Comparison of ENCODE assay signal across 1 cellular context in the genomic region with DNA sequence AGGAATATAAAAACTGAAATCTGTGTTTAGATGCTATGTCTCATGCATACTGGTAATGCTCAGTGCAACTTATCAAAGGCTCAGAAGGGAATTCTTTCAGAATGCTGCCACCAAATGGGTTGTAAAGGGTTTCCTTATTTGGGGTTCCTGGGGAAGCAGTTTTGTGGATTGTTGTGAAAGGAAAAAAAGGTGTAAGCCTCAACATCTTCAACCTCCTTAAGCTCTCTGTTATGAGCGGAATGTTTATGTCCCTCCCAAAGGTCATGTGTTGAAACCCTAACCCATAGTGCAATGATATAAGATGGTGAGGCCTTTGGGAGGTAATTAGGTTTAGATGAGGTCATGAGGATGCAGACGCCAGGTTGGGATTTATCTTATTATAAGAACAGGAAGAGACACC.
TF ChIP-seq lines count a peak whose summit lies in the region.

No MANE protein-coding gene starts in this region.

TF ChIP-seq in WTC11, 78 proteins besides CTCF, POLR2A, EP300 and RAD21 (continued from another document):
- TF ChIP-seq, protein P1, sequence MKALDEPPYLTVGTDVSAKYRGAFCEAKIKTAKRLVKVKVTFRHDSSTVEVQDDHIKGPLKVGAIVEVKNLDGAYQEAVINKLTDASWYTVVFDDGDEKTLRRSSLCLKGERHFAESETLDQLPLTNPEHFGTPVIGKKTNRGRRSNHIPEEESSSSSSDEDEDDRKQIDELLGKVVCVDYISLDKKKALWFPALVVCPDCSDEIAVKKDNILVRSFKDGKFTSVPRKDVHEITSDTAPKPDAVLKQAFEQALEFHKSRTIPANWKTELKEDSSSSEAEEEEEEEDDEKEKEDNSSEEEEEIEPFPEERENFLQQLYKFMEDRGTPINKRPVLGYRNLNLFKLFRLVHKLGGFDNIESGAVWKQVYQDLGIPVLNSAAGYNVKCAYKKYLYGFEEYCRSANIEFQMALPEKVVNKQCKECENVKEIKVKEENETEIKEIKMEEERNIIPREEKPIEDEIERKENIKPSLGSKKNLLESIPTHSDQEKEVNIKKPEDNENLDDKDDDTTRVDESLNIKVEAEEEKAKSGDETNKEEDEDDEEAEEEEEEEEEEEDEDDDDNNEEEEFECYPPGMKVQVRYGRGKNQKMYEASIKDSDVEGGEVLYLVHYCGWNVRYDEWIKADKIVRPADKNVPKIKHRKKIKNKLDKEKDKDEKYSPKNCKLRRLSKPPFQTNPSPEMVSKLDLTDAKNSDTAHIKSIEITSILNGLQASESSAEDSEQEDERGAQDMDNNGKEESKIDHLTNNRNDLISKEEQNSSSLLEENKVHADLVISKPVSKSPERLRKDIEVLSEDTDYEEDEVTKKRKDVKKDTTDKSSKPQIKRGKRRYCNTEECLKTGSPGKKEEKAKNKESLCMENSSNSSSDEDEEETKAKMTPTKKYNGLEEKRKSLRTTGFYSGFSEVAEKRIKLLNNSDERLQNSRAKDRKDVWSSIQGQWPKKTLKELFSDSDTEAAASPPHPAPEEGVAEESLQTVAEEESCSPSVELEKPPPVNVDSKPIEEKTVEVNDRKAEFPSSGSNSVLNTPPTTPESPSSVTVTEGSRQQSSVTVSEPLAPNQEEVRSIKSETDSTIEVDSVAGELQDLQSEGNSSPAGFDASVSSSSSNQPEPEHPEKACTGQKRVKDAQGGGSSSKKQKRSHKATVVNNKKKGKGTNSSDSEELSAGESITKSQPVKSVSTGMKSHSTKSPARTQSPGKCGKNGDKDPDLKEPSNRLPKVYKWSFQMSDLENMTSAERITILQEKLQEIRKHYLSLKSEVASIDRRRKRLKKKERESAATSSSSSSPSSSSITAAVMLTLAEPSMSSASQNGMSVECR (CRISPR knock-in tag; IDR thresholded peaks at IDR 0.05; ENCODE audit: borderline replicate concordance) = no peak
- TF ChIP-seq MLX (CRISPR knock-in tag; IDR thresholded peaks at IDR 0.05) (no peak), HMGXB4 (CRISPR knock-in tag; IDR thresholded peaks at IDR 0.05) (no peak), SP1 (CRISPR knock-in tag; conservative IDR thresholded peaks at IDR 0.05) (no peak), MXD4 (CRISPR knock-in tag; IDR thresholded peaks at IDR 0.05; ENCODE audit: borderline replicate concordance) (no peak), RORB (CRISPR knock-in tag; IDR thresholded peaks at IDR 0.05) (no peak), USF1 (CRISPR knock-in tag; IDR thresholded peaks at IDR 0.05) (no peak), TEAD1 (CRISPR knock-in tag; IDR thresholded peaks at IDR 0.05) (no peak), NR3C1 (CRISPR knock-in tag; conservative IDR thresholded peaks at IDR 0.05; ENCODE audit: low read depth) (no peak), ETV6 (CRISPR knock-in tag; IDR thresholded peaks at IDR 0.05) (no peak)
- TF ChIP-seq, protein P2, sequence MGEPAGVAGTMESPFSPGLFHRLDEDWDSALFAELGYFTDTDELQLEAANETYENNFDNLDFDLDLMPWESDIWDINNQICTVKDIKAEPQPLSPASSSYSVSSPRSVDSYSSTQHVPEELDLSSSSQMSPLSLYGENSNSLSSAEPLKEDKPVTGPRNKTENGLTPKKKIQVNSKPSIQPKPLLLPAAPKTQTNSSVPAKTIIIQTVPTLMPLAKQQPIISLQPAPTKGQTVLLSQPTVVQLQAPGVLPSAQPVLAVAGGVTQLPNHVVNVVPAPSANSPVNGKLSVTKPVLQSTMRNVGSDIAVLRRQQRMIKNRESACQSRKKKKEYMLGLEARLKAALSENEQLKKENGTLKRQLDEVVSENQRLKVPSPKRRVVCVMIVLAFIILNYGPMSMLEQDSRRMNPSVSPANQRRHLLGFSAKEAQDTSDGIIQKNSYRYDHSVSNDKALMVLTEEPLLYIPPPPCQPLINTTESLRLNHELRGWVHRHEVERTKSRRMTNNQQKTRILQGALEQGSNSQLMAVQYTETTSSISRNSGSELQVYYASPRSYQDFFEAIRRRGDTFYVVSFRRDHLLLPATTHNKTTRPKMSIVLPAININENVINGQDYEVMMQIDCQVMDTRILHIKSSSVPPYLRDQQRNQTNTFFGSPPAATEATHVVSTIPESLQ (CRISPR knock-in tag; IDR thresholded peaks at IDR 0.05) = no peak
- TF ChIP-seq, protein P3, sequence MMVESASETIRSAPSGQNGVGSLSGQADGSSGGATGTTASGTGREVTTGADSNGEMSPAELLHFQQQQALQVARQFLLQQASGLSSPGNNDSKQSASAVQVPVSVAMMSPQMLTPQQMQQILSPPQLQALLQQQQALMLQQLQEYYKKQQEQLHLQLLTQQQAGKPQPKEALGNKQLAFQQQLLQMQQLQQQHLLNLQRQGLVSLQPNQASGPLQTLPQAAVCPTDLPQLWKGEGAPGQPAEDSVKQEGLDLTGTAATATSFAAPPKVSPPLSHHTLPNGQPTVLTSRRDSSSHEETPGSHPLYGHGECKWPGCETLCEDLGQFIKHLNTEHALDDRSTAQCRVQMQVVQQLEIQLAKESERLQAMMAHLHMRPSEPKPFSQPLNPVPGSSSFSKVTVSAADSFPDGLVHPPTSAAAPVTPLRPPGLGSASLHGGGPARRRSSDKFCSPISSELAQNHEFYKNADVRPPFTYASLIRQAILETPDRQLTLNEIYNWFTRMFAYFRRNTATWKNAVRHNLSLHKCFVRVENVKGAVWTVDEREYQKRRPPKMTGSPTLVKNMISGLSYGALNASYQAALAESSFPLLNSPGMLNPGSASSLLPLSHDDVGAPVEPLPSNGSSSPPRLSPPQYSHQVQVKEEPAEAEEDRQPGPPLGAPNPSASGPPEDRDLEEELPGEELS (CRISPR knock-in tag; IDR thresholded peaks at IDR 0.05) = no peak
